In the genomic region with DNA sequence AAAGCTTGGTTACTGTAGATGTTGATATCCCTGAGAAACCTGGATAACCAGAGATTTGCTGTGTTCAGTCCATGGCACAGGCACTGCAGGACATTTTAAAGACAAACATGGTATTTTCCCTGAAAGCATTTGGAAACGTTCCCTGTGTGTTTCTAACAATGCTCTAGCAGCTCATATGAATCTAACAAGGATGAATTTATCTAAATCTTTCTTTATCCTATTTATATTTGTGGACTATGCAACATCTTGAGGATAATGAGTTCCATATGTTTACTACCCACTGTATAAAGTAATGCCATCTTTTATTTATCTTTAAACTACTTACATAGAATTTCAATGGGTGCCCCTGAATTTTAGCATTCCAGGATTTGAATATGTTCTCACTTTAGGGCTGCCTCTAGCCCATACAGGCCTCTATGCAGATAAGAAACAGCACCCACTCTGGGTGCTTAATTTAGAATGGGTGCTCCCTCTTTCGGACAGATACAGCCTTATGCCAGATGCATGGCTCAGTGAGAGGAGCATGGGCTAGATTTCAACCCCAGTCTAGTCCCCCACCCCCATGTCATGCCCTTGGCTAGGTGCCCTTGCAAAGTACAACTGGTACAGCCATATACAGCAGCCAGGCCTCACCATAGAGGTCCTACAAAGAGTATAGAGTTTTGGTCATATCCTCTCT, we compare ENCODE assay signal across 1 cellular context.
TF ChIP-seq lines count a peak whose summit lies in the region.

No MANE protein-coding gene starts in this region.

TF ChIP-seq in IMR-90, 13 proteins besides CTCF, POLR2A, EP300 and RAD21 (continued from another document):
- TF ChIP-seq RCOR1 (IDR thresholded peaks at IDR 0.05; ENCODE audit: insufficient replicate concordance, low read length), result no peak
TF ChIP-seq in IMR-90: peak in this region for 0.
